15 cellular contexts compared by ENCODE assay signal in genomic region chr16:80300876-80301275, GRCh38.
A peak's percentile ranks its signal among the peaks of the same experiment; 100 is the strongest.
DNase-seq lines count a peak whose midpoint lies in the region; ATAC-seq and TF ChIP-seq lines count a peak whose summit lies in the region.
"Had no signal": no experiment of that assay in that cellular context is flagged by ENCODE, and none has a peak within 500 bp of the region (broad histone marks: within the 10 kb centered on the region; RNA-seq: fewer than 3 reads in every experiment).

No MANE protein-coding gene starts in this region.

- no TSS peak for BruUV-seq in MCF 10A (replicated peaks; lab: Mats Ljungman, UMichigan)

- H3K27ac Mint-ChIP-seq in MCF 10A (ENCODE audit: low read depth, unreplicated experiment) = peak overlapping the region; percentile 8
- H3K27ac Mint-ChIP-seq: memory B cell had no signal

- H3K27me3 Mint-ChIP-seq in MCF 10A (ENCODE audit: insufficient read depth, unreplicated experiment) = no peaks in the 10 kb centered on the region

- CTCF ChIA-PET in MCF 10A (lab: Yijun Ruan, JAX) = interaction anchor here (0.6 kb wide), 1 partner anchor 12 kb away, joined by 3 read pairs; no protein-coding TSS in a partner anchor

- H3K4me3 ChIP-seq in left lung = no peak overlapping the region
- H3K4me3 ChIP-seq: heart right ventricle, pancreas had no signal

- DNase-seq in ACHN = peak; percentile 81
- peak; percentile 68 for DNase-seq in HS-27A (ENCODE audit: low read depth)
- DNase-seq in MCF 10A (ENCODE audit: unreplicated experiment) = peak; percentile 16
- DNase-seq in left lung = no peak
- no peak for DNase-seq in ecto neural progenitor cell (ENCODE audit: low spot score)
- no peak for DNase-seq in NCI-H146 treated with DMSO at 0.1 percent for 48 hours (lab: John Stamatoyannopoulos, UW; ENCODE audit: unreplicated experiment)
- DNase-seq in GM13976 (ENCODE audit: low spot score) = no peak
- no peak for DNase-seq in activated CD8-positive, alpha-beta memory T cell treated with anti-CD3 and anti-CD28 coated beads for 24 hours
- DNase-seq: activated CD4-positive, CD25-positive, alpha-beta regulatory T cell; effector memory CD4-positive, alpha-beta T cell; HCEC 1CT; heart right ventricle; NCI-H1048; pancreas had no signal

- H3K27me3 ChIP-seq in left lung = no peaks in the 10 kb centered on the region
- H3K27me3 ChIP-seq: pancreas had no signal

- no peak overlapping the region for H3K27ac ChIP-seq in left lung
- H3K27ac ChIP-seq: heart right ventricle, pancreas had no signal

- POLR2A ChIA-PET in MCF 10A (lab: Yijun Ruan, JAX) = no interaction called here

- H3K9me3 ChIP-seq in left lung = no peaks in the 10 kb centered on the region
- H3K9me3 ChIP-seq: heart right ventricle, pancreas had no signal

- peak; percentile 33 for ATAC-seq in left lung
- ATAC-seq: heart right ventricle had no signal

- no peak overlapping the region for H3K4me3 Mint-ChIP-seq in MCF 10A (ENCODE audit: unreplicated experiment)
- H3K4me3 Mint-ChIP-seq: memory B cell had no signal

- no peaks in the 10 kb centered on the region for H3K36me3 ChIP-seq in left lung
- H3K36me3 ChIP-seq: heart right ventricle, pancreas had no signal

- no peaks in the 10 kb centered on the region for H3K36me3 Mint-ChIP-seq in MCF 10A (ENCODE audit: insufficient read depth, unreplicated experiment)
- H3K36me3 Mint-ChIP-seq: memory B cell had no signal

- no peaks in the 10 kb centered on the region for H3K9me3 Mint-ChIP-seq in MCF 10A (ENCODE audit: unreplicated experiment)
- H3K9me3 Mint-ChIP-seq: memory B cell had no signal

- no peaks in the 10 kb centered on the region for H3K4me1 ChIP-seq in left lung
- H3K4me1 ChIP-seq: pancreas had no signal

- peaks cover 15% of the 10 kb centered on the region for H3K4me1 Mint-ChIP-seq in MCF 10A (ENCODE audit: insufficient read depth, unreplicated experiment)

- in situ Hi-C loops in ACHN (cut with HindIII; ENCODE audit: low pct_ligation_motif_present, low pct_unique_long_range_greater_than_20kb, low sequenced_read_pairs) = no loop called here
- in situ Hi-C loops in GM13976 (cut with MboI; ENCODE audit: low sequenced_read_pairs, unreplicated experiment) = no loop called here

- TF ChIP-seq CTCF in MCF 10A (IDR thresholded peaks at IDR 0.05; ENCODE audit: unreplicated experiment) = no peak
- no peak for TF ChIP-seq CTCF in left lung (IDR thresholded peaks at IDR 0.05)
- TF ChIP-seq CTCF in GM13976 (IDR thresholded peaks at IDR 0.05; ENCODE audit: borderline replicate concordance, control extremely low read depth, extremely low read depth, insufficient read depth, missing control alignments) = no peak

- intact Hi-C loops in MCF 10A (cut with micrococcal nuclease) = no loop called here
- intact Hi-C loops in left lung (cut with DNase I) = no loop called here

Comparison
In these comparisons a context has a peak if more than half of its experiments do, and no peak if none do; other contexts are left out.
1. DNase-seq: peak in ACHN (single experiment), HS-27A (single experiment) and MCF 10A (single experiment); none in left lung (0 of 2), ecto neural progenitor cell (single experiment), NCI-H146 treated with DMSO at 0.1 percent for 48 hours (single experiment), GM13976 (single experiment) and activated CD8-positive, alpha-beta memory T cell treated with anti-CD3 and anti-CD28 coated beads for 24 hours (single experiment).